Comparison of ENCODE assay signal across 17 cellular contexts in genomic region chr16:65700599-65700998, GRCh38.
"Had no signal": no experiment of that assay in that cellular context is flagged by ENCODE, and none has a peak within 500 bp of the region (broad histone marks: within the 10 kb centered on the region; RNA-seq: fewer than 3 reads in every experiment).

No MANE protein-coding gene starts in this region.

- H3K4me3 ChIP-seq: sigmoid colon, thyroid gland had no signal

- H3K27ac ChIP-seq: parathyroid adenoma, sigmoid colon, thyroid gland had no signal

- H3K4me1 ChIP-seq: sigmoid colon, thyroid gland had no signal

- H3K9me3 ChIP-seq: sigmoid colon, thyroid gland had no signal

- H2AFZ ChIP-seq: parathyroid adenoma had no signal

- H3K27me3 ChIP-seq: sigmoid colon, thyroid gland had no signal

- H3K79me2 ChIP-seq: parathyroid adenoma had no signal

- H3K9ac ChIP-seq: parathyroid adenoma had no signal

- DNase-seq: activated CD4-positive, alpha-beta T cell treated with anti-CD3 and anti-CD28 coated beads, Interleukin-2, amount 10 ng/mL, durations not matched to agents 7 days and 5 days; activated CD8-positive, alpha-beta T cell treated with anti-CD3 and anti-CD28 coated beads, Interleukin-2, amount 10 ng/mL, durations not matched to agents 7 days and 5 days; activated naive CD4-positive, alpha-beta T cell treated with anti-CD3 and anti-CD28 coated beads, Interleukin-2, amount 10 ng/mL, durations not matched to agents 7 days and 5 days; activated naive CD8-positive, alpha-beta T cell treated with anti-CD3 and anti-CD28 coated beads, Interleukin-2, amount 50 U/mL, for 24 hours; activated T-cell treated with anti-CD3 and anti-CD28 coated beads, Interleukin-2, amount 50 U/mL, for 4 hours; effector CD4-positive, alpha-beta T cell; immature natural killer cell; left ventricle myocardium superior; mesenchymal stem cell; natural killer cell; sigmoid colon; stimulated activated CD4-positive, alpha-beta T cell treated with anti-CD3 and anti-CD28 coated beads, Interleukin-12 subunit alpha, Interleukin-12 subunit beta, amount 100 ng/mL, for 4 hours; stimulated activated CD4-positive, alpha-beta T cell treated with anti-CD3 and anti-CD28 coated beads, Interleukin-1b, Interleukin-23, amount 100 ng/mL, for 48 hours; stimulated activated naive CD4-positive, alpha-beta T cell treated with Interleukin-2 at 50 U/mL for 16 hours; thyroid gland had no signal

- H3K36me3 ChIP-seq: sigmoid colon, thyroid gland had no signal

- ATAC-seq: activated CD4-positive, CD25-positive, alpha-beta regulatory T cell treated with anti-CD3 and anti-CD28 coated beads, Interleukin-2, amount 50 U/mL, for 24 hours; activated CD8-positive, alpha-beta T cell treated with anti-CD3 and anti-CD28 coated beads, Interleukin-2, amount 10 ng/mL, durations not matched to agents 7 days and 5 days; activated naive CD8-positive, alpha-beta T cell treated with anti-CD3 and anti-CD28 coated beads, Interleukin-2, amount 50 U/mL, for 24 hours; activated T-cell treated with anti-CD3 and anti-CD28 coated beads, Interleukin-2, amount 50 U/mL, for 4 hours; left ventricle myocardium superior; natural killer cell had no signal
